Comparison of ENCODE assay signal across 8 cellular contexts in genomic region chr17:31313982-31314787, GRCh38. TPM values are rescaled to one million over a fixed set of nuclear protein-coding genes. Genes with fewer than 3 reads are reported as not detected.
DNase-seq lines count a peak whose midpoint lies in the region; ATAC-seq lines count a peak whose summit lies in the region.

EVI2B (minus strand) TSS chr17:31314054; CDS start chr17:31305609, 8,445 bp downstream.

- H3K4me3 Mint-ChIP-seq in immature natural killer cell = peak within 1 kb of the TSS; percentile 89 to 97 (median 95)

- ATAC-seq in HG03108 (IDR thresholded peaks at IDR 0.05; ENCODE audit: unreplicated experiment) = peak; percentile 23
- ATAC-seq in GM18511 (IDR thresholded peaks at IDR 0.05; ENCODE audit: unreplicated experiment) = no peak

- H3K9me3 Mint-ChIP-seq in immature natural killer cell = no peaks in the 10 kb centered on the region

- H3K27ac Mint-ChIP-seq in immature natural killer cell = peak within 1 kb of the TSS; percentile 91 to 98 (median 93)

- H3K27me3 Mint-ChIP-seq in immature natural killer cell (ENCODE audit: low read depth in 3 of 3) = peaks cover 3 to 9% (median 6%) of the 10 kb centered on the region in 3 donors

- H3K36me3 Mint-ChIP-seq in immature natural killer cell = peaks cover 4% of the 10 kb centered on the region in 3 donors

- DNase-seq in COLO829 (ENCODE audit: low spot score) (peak; percentile 17), immature natural killer cell (peak; percentile 49 to 62 (median 60)), NCI-H774 (lab: John Stamatoyannopoulos, UW) (no peak), NCI-H2227 (lab: John Stamatoyannopoulos, UW; ENCODE audit: unreplicated experiment) (no peak), AG08396 (ENCODE audit: low spot score) (no peak)

- H3K4me1 Mint-ChIP-seq in immature natural killer cell = peaks cover 69 to 85% of the 10 kb centered on the region in 2 donors

- intact Hi-C loops in T-helper 2 cell treated with Interferon-gamma antibody and Interleukin-4, amounts not matched to agents 100 ng/mL and 5 ng/mL, for 36 hours (cut with micrococcal nuclease) = loop anchor here (5.0 to 10.0 kb wide), 4 partner anchors 178 to 492 kb away; partner anchors contain the start of genes CRLF3 and RNF135

RNA-seq across cellular contexts. Expression of gene EVI2B, which starts in this region (rescaled TPM):
- total RNA-seq in T-helper 2 cell treated with Interferon-gamma antibody and Interleukin-4, amounts not matched to agents 100 ng/mL and 5 ng/mL, for 36 hours = 63.9 and 65.2 TPM in 2 replicates
- 10 to 100 TPM; 43.4 to 78.4 (median 66.4) TPM for polyA plus RNA-seq in immature natural killer cell

Comparison
In these comparisons a context has a peak if more than half of its experiments do, and no peak if none do; other contexts are left out.
1. DNase-seq: peak in COLO829 (single experiment) and immature natural killer cell (3 of 3); none in NCI-H774 (single experiment), NCI-H2227 (single experiment) and AG08396 (single experiment).